ENCODE assay signal across 8 cellular contexts in the genomic region with DNA sequence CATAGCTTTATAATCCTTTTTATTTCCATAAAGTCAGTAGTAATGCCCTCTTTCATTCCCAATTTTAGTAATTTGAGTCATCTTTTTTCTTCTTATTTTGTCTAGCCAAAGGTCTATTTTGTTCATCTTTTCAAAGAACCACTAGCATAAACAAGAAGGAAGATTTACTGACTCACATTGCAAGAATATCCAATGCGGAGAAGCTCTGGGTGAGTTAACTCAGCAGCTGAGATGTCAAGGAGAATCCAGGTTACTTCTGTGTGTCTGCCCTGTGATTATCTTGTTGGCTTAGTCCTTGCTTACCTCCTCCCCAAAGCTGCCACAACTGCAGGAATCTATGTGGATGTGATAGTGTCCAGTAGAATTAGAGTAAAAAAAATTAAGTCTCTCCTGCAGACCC.
"Had no signal": no experiment of that assay in that cellular context is flagged by ENCODE, and none has a peak within 500 bp of the region (broad histone marks: within the 10 kb centered on the region; RNA-seq: fewer than 3 reads in every experiment).

No MANE protein-coding gene starts in this region.

- DNase-seq: GDM1, GF-D8 had no signal

- FAIRE-seq: G401.6, GM12878, GM12891, GM12892, GM18507, GM19239 had no signal

- ATAC-seq: GM12878 had no signal

- H3K4me3 ChIP-seq: GM12878 had no signal
